In genomic region chr9:37683531-37684371, GRCh38 we compare ENCODE assay signal across 38 cellular contexts. TPM values are rescaled to one million over a fixed set of nuclear protein-coding genes. Genes with fewer than 3 reads are reported as not detected.
"Had no signal": no experiment of that assay in that cellular context is flagged by ENCODE, and none has a peak within 500 bp of the region (broad histone marks: within the 10 kb centered on the region; RNA-seq: fewer than 3 reads in every experiment).

No MANE protein-coding gene starts in this region.

- H3K4me3 ChIP-seq: cardiac muscle cell, Peyer's patch, SJSA1 had no signal

- H3K27me3 ChIP-seq: Peyer's patch, SJSA1 had no signal

- H3K36me3 ChIP-seq: cardiac muscle cell, Peyer's patch, SJSA1 had no signal

- DNase-seq: activated CD4-positive, alpha-beta memory T cell treated with anti-CD3 and anti-CD28 coated beads, Interleukin-2, amount 10 ng/mL, durations not matched to agents 7 days and 5 days; activated CD4-positive, alpha-beta T cell treated with anti-CD3 and anti-CD28 coated beads for 1 hour; activated CD4-positive, alpha-beta T cell treated with anti-CD3 and anti-CD28 coated beads for 48 hours; activated CD4-positive, CD25-positive, alpha-beta regulatory T cell; activated CD8-positive, alpha-beta memory T cell treated with anti-CD3 and anti-CD28 coated beads for 24 hours; activated CD8-positive, alpha-beta memory T cell treated with anti-CD3 and anti-CD28 coated beads, Interleukin-2, amount 10 ng/mL, durations not matched to agents 7 days and 5 days; activated CD8-positive, alpha-beta memory T cell treated with anti-CD3 and anti-CD28 coated beads, Interleukin-2, amount 50 U/mL, for 48 hours; activated effector memory CD4-positive, alpha-beta T cell treated with anti-CD3 and anti-CD28 coated beads, Interleukin-2, amount 50 U/mL, for 16 hours; activated naive CD4-positive, alpha-beta T cell; activated naive CD4-positive, alpha-beta T cell treated with anti-CD3 and anti-CD28 coated beads, Interleukin-2, amount 50 U/mL, for 16 hours; activated naive CD8-positive, alpha-beta T cell treated with anti-CD3 and anti-CD28 coated beads for 36 hours; activated T-cell treated with anti-CD3 and anti-CD28 coated beads, Interleukin-2, amount 50 U/mL, for 48 hours; amniotic stem cell; aorta; NCI-H1105; NCI-H1417 treated with DMSO at 0.1 percent for 48 hours; NCI-H187 treated with DMSO at 0.1 percent for 48 hours; NCI-H2081; NCI-H2171 treated with DMSO at 0.1 percent for 48 hours; NCI-H2227 treated with DMSO at 0.1 percent for 48 hours; NCI-H446 treated with DMSO at 0.1 percent for 48 hours; NCI-H524; NCI-H69; NCI-H82; NK-92 treated with Interleukin-12 subunit alpha and Interleukin-12 subunit beta, amount 100 ng/mL, for 24 hours; PC-3; Peyer's patch; RPMI8226; SHP77 treated with DMSO at 0.1 percent for 48 hours; SW 1271; T-helper 1 cell; T-helper 2 cell; T-helper 9 cell; WERI-Rb-1 had no signal

- ATAC-seq: activated CD8-positive, alpha-beta memory T cell treated with anti-CD3 and anti-CD28 coated beads, Interleukin-2, amount 10 ng/mL, durations not matched to agents 7 days and 5 days; PC-3 had no signal

- H3K9me3 ChIP-seq: Peyer's patch, SJSA1 had no signal

- H3K27ac ChIP-seq: cardiac muscle cell, Peyer's patch, SJSA1, WERI-Rb-1 had no signal

- H3K4me1 ChIP-seq: Peyer's patch, SJSA1 had no signal

RNA-seq across cellular contexts. Expression of gene FRMPD1, which starts 33.0 kb away (rescaled TPM):
- total RNA-seq: activated CD4-positive, alpha-beta memory T cell treated with anti-CD3 and anti-CD28 coated beads, Interleukin-2, amount 10 ng/mL, durations not matched to agents 7 days and 5 days; activated CD8-positive, alpha-beta memory T cell treated with anti-CD3 and anti-CD28 coated beads, Interleukin-2, amount 10 ng/mL, durations not matched to agents 7 days and 5 days; activated naive CD8-positive, alpha-beta T cell treated with anti-CD3 and anti-CD28 coated beads for 36 hours; chondrocyte; MCF 10A; PC-3; SJSA1 had no signal
- polyA plus RNA-seq: aorta had no signal
